8 cellular contexts compared by ENCODE assay signal in genomic region chr2:132038883-132039235, GRCh38.
A peak's percentile ranks its signal among the peaks of the same experiment; 100 is the strongest.
DNase-seq lines count a peak whose midpoint lies in the region; ATAC-seq, FAIRE-seq and TF ChIP-seq lines count a peak whose summit lies in the region.
"Not testable (repeated sequence)": the region's sequence is repeated elsewhere in the genome, so short reads cannot be mapped to it uniquely, and the experiment has no call there.

No MANE protein-coding gene starts in this region.

- SMC1A ChIA-PET in GM12878 (lab: Charles Lee; ENCODE audit: uncharacterized antibody, unreplicated experiment) = not testable (repeated sequence)

- H3K4me2 ChIP-seq in GM12878 (ENCODE audit: control insufficient read depth, insufficient read depth) = not testable (repeated sequence)
- H3K4me2 ChIP-seq in neural progenitor cell = peak overlapping the region; percentile 95

- H3K4me1 ChIP-seq in HUES6 (ENCODE audit: control insufficient read depth, insufficient read depth, low read length); GM12878 (ENCODE audit: control insufficient read depth, insufficient read depth, low read length); left lung; neural progenitor cell: not testable (repeated sequence)
- peaks cover 5 to 15% (median 6%) of the 10 kb centered on the region in 3 donors for H3K4me1 ChIP-seq in esophagus squamous epithelium

- H3K9me3 ChIP-seq in HUES6 (ENCODE audit: control insufficient read depth, insufficient read depth, low read depth, low read length); GM12878 (replicated peaks; ENCODE audit: control insufficient read depth, insufficient read depth, low read length); esophagus squamous epithelium; left lung; neural progenitor cell (ENCODE audit: low read depth): not testable (repeated sequence)

- FAIRE-seq in GM12878 (lab: Jason Lieb, UNC) = not testable (repeated sequence)

- H3K27ac Mint-ChIP-seq in T-cell = peak overlapping the region in 1 of 2 donors; percentile 4
- H3K27ac Mint-ChIP-seq in neural progenitor cell = peak overlapping the region; percentile 62
- H3K27ac Mint-ChIP-seq in stimulated activated naive CD8-positive, alpha-beta T cell treated with anti-CD3 and anti-CD28 coated beads, Interleukin-15, Interleukin-2, amounts not matched to agents 100 ng/mL and 50 ng/mL, for 24 hours = not testable (repeated sequence)

- ATAC-seq in T-cell (replicated peaks in 1 of 4); GM12878; left lung: not testable (repeated sequence)

- intact Hi-C loops in GM12878 (cut with micrococcal nuclease; ENCODE audit: unreplicated experiment); esophagus squamous epithelium (cut with DNase I); left lung (cut with DNase I): not testable (repeated sequence)

- H3K79me2 ChIP-seq in GM12878 (ENCODE audit: control insufficient read depth, insufficient read depth, low read length); neural progenitor cell (ENCODE audit: low read depth): not testable (repeated sequence)

- TF ChIP-seq RAD21 in GM12878 (IDR thresholded peaks at IDR 0.05; ENCODE audit: insufficient read depth, low read depth, low read length) = not testable (repeated sequence)

- H2AFZ ChIP-seq in GM12878 (ENCODE audit: control insufficient read depth, low read depth, low read length) = not testable (repeated sequence)
- H2AFZ ChIP-seq in neural progenitor cell (replicated peaks) = peak overlapping the region; percentile 99

- H3K9me3 Mint-ChIP-seq in T-cell; neural progenitor cell; stimulated activated naive CD8-positive, alpha-beta T cell treated with anti-CD3 and anti-CD28 coated beads, Interleukin-15, Interleukin-2, amounts not matched to agents 100 ng/mL and 50 ng/mL, for 24 hours: not testable (repeated sequence)

- not testable (repeated sequence) for H4K20me1 ChIP-seq in GM12878 (ENCODE audit: control insufficient read depth, insufficient read depth); neural progenitor cell (ENCODE audit: low read depth)

- H3K27ac ChIP-seq in HUES6 (ENCODE audit: low read depth, low read length); GM12878 (ENCODE audit: control insufficient read depth, insufficient read depth); esophagus squamous epithelium; left lung; neural progenitor cell: not testable (repeated sequence)

- not testable (repeated sequence) for TF ChIP-seq POLR2A in GM12878 (IDR thresholded peaks at IDR 0.05; ENCODE audit: low read depth, low read length); esophagus squamous epithelium (IDR thresholded peaks at IDR 0.05)

- POLR2A ChIA-PET in T-cell (lab: Charles Lee); GM12878 (lab: Charles Lee): not testable (repeated sequence)

- H3F3A ChIP-seq in neural progenitor cell (ENCODE audit: low read depth) = not testable (repeated sequence)

- not testable (repeated sequence) for H3K4me1 Mint-ChIP-seq in T-cell; stimulated activated naive CD8-positive, alpha-beta T cell treated with anti-CD3 and anti-CD28 coated beads, Interleukin-15, Interleukin-2, amounts not matched to agents 100 ng/mL and 50 ng/mL, for 24 hours (ENCODE audit: low read depth)
- H3K4me1 Mint-ChIP-seq in neural progenitor cell = peaks cover 12% of the 10 kb centered on the region

- not testable (repeated sequence) for H3K36me3 ChIP-seq in HUES6 (ENCODE audit: control insufficient read depth, insufficient read depth, low read length); GM12878 (ENCODE audit: control insufficient read depth in 2 of 2, insufficient read depth in 2 of 2, low read length in 1 of 2); esophagus squamous epithelium; left lung; neural progenitor cell

- BruUV-seq in GM12878 (replicated peaks; lab: Mats Ljungman, UMichigan) = not testable (repeated sequence)

- not testable (repeated sequence) for H3K36me3 Mint-ChIP-seq in T-cell; neural progenitor cell; stimulated activated naive CD8-positive, alpha-beta T cell treated with anti-CD3 and anti-CD28 coated beads, Interleukin-15, Interleukin-2, amounts not matched to agents 100 ng/mL and 50 ng/mL, for 24 hours (ENCODE audit: low read depth)

- in situ Hi-C loops in GM12878 (cut with MboI) = not testable (repeated sequence)

- CTCF ChIA-PET in T-cell (lab: Charles Lee); GM12878 (lab: Yijun Ruan, JAX): not testable (repeated sequence)

- TF ChIP-seq EP300 in GM12878 (IDR thresholded peaks at IDR 0.05; ENCODE audit: borderline replicate concordance in 1 of 2, control insufficient read depth in 1 of 2, low read depth in 2 of 2, low read length in 2 of 2) = not testable (repeated sequence)

- peaks cover 48% of the 10 kb centered on the region for H3K27me3 ChIP-seq in HUES6 (ENCODE audit: control insufficient read depth, insufficient read depth, low read length)
- not testable (repeated sequence) for H3K27me3 ChIP-seq in GM12878 (replicated peaks in 1 of 2; ENCODE audit: control insufficient read depth in 2 of 2, insufficient read depth in 2 of 2, low read length in 1 of 2)
- peaks cover 0 to 63% (median 5%) of the 10 kb centered on the region in 4 donors for H3K27me3 ChIP-seq in esophagus squamous epithelium
- peaks cover 33 to 62% of the 10 kb centered on the region in 2 donors for H3K27me3 ChIP-seq in left lung
- H3K27me3 ChIP-seq in neural progenitor cell = peaks cover 39% of the 10 kb centered on the region

- peaks cover 25 to 34% of the 10 kb centered on the region in 2 donors for H3K27me3 Mint-ChIP-seq in T-cell
- H3K27me3 Mint-ChIP-seq in neural progenitor cell (ENCODE audit: insufficient read depth, low read depth) = not testable (repeated sequence)
- peaks cover 49% of the 10 kb centered on the region for H3K27me3 Mint-ChIP-seq in stimulated activated naive CD8-positive, alpha-beta T cell treated with anti-CD3 and anti-CD28 coated beads, Interleukin-15, Interleukin-2, amounts not matched to agents 100 ng/mL and 50 ng/mL, for 24 hours

- peak overlapping the region; percentile 17 to 59 (median 25) for H3K4me3 Mint-ChIP-seq in T-cell
- H3K4me3 Mint-ChIP-seq in neural progenitor cell = peak overlapping the region; percentile 93
- peak overlapping the region; percentile 14 for H3K4me3 Mint-ChIP-seq in stimulated activated naive CD8-positive, alpha-beta T cell treated with anti-CD3 and anti-CD28 coated beads, Interleukin-15, Interleukin-2, amounts not matched to agents 100 ng/mL and 50 ng/mL, for 24 hours

- RAD21 ChIA-PET in GM12878 (lab: Charles Lee; ENCODE audit: unreplicated experiment) = not testable (repeated sequence)

- not testable (repeated sequence) for H3K9ac ChIP-seq in HUES6 (ENCODE audit: low read length); GM12878 (ENCODE audit: control insufficient read depth, insufficient read depth, low read length); neural progenitor cell

- H3K4me3 ChIP-seq in AG10803 (ENCODE audit: low read length) (peak overlapping the region; percentile 44), HUES6 (ENCODE audit: low read depth, low read length) (peak overlapping the region; percentile 64), esophagus squamous epithelium (peak overlapping the region in 3 of 4 donors; percentile 47 to 61 (median 48)), left lung (peak overlapping the region; percentile 24 to 26), neural progenitor cell (peak overlapping the region; percentile 96)
- H3K4me3 ChIP-seq in GM12878 = not testable (repeated sequence)

- TF ChIP-seq CTCF in AG10803 (conservative IDR thresholded peaks at IDR 0.05; ENCODE audit: low read length); GM12878 (IDR thresholded peaks at IDR 0.05 in 2 of 3, conservative IDR thresholded peaks at IDR 0.05 in 1 of 3; ENCODE audit: control insufficient read depth in 2 of 3, extremely low read depth in 1 of 3, insufficient read depth in 1 of 3, low read depth in 3 of 3, low read length in 3 of 3); esophagus squamous epithelium (IDR thresholded peaks at IDR 0.05); left lung (IDR thresholded peaks at IDR 0.05); neural progenitor cell (IDR thresholded peaks at IDR 0.05): not testable (repeated sequence)

- 0% methylated on average over 1 of the region's 1 CpG for WGBS in GM12878 (ENCODE audit: insufficient coverage, insufficient replicate concordance, low lambda C conversion rate, missing lambda C conversion rate)
- 0 to 3% methylated on average over 1 of the region's 1 CpG for WGBS in esophagus squamous epithelium, 2 donors

- DNase-seq in AG10803 (ENCODE audit: low read depth); T-cell; GM12878 (ENCODE audit: low read depth, low spot score); esophagus squamous epithelium (lab: John Stamatoyannopoulos, UW); left lung; neural progenitor cell (ENCODE audit: low spot score): not testable (repeated sequence)

TF ChIP-seq in GM12878, 131 proteins besides CTCF, POLR2A, EP300 and RAD21:
- TF ChIP-seq EZH2 (IDR thresholded peaks at IDR 0.05; ENCODE audit: borderline replicate concordance, control insufficient read depth, low read depth, low read length) = 0 out of 2 replicates have a peak, but pooled peaks have one; percentile 64

Comparison
In these comparisons a context has a peak if more than half of its experiments do, and no peak if none do; other contexts are left out.
1. H3K4me3 Mint-ChIP-seq: peak in every context shown above with its lines; median percentile 93 in neural progenitor cell; 25 in T-cell; 14 in stimulated activated naive CD8-positive, alpha-beta T cell treated with anti-CD3 and anti-CD28 coated beads, Interleukin-15, Interleukin-2, amounts not matched to agents 100 ng/mL and 50 ng/mL, for 24 hours.